In the genomic region with DNA sequence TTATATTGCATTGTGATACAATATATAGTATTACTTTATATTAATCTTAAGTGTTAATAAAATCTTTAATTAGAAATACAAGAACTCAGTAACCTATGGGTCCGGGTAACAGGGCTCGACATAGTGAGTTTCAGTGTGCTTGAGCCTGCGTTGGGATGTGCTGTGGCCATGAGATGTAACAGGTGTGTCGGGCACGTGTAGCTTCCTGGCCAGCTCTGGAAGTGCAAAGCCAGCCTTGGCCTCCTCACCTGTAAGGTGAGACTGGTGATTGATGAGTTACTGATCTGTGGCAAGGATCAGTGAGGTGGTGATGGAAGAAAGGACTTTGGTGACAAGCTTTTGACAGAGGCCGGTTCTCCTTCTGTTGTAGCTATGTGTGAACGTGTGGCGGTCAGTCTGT, we compare ENCODE assay signal across 21 cellular contexts. TPM values are rescaled to one million over a fixed set of nuclear protein-coding genes. Genes with fewer than 3 reads are reported as not detected.
"Had no signal": no experiment of that assay in that cellular context is flagged by ENCODE, and none has a peak within 500 bp of the region (broad histone marks: within the 10 kb centered on the region; RNA-seq: fewer than 3 reads in every experiment).

No MANE protein-coding gene starts in this region.

- H3K27me3 ChIP-seq: adrenal gland, esophagus squamous epithelium, testis, upper lobe of right lung had no signal

- H3K9me3 ChIP-seq: adrenal gland, lower lobe of right lung, testis, upper lobe of right lung had no signal

- DNase-seq: activated CD4-positive, alpha-beta T cell treated with anti-CD3 and anti-CD28 coated beads for 1 hour; activated CD4-positive, alpha-beta T cell treated with anti-CD3 and anti-CD28 coated beads, Interleukin-2, amount 50 U/mL, for 48 hours; activated gamma-delta T cell; dermis blood vessel endothelial cell; effector memory CD4-positive, alpha-beta T cell; esophagus squamous epithelium; lower lobe of right lung; nucleus accumbens; stimulated activated CD4-positive, alpha-beta T cell treated with anti-CD3 and anti-CD28 coated beads, Interleukin-15, amount 100 ng/mL, for 24 hours; stimulated activated CD4-positive, alpha-beta T cell treated with anti-CD3 and anti-CD28 coated beads, Interleukin-2, amount 100 ng/mL, for 48 hours; testis; upper lobe of right lung had no signal

- H3K4me3 ChIP-seq: adrenal gland, esophagus squamous epithelium, lower lobe of right lung, skin epidermis, testis, upper lobe of right lung had no signal

- H3K4me1 ChIP-seq: adrenal gland, esophagus squamous epithelium, lower lobe of right lung, testis, upper lobe of right lung had no signal

- H3K4me3 Mint-ChIP-seq: activated naive CD4-positive, alpha-beta T cell treated with anti-CD3 and anti-CD28 coated beads, Interleukin-2, amount 50 U/mL, for 24 hours; natural killer cell treated with Interleukin-12 subunit alpha and Interleukin-12 subunit beta and Interleukin-15 and Interleukin-18, amount 100 ng/mL, for 72 hours; T-helper 1 cell treated with Interleukin-12 subunit alpha and Interleukin-12 subunit beta and Interleukin-4 antibody, amounts not matched to agents 30 μg/mL and 1 μg/mL, for 36 hours had no signal

- H3K27me3 Mint-ChIP-seq: activated naive CD4-positive, alpha-beta T cell treated with anti-CD3 and anti-CD28 coated beads, Interleukin-2, amount 50 U/mL, for 24 hours; natural killer cell treated with Interleukin-12 subunit alpha and Interleukin-12 subunit beta and Interleukin-15 and Interleukin-18, amount 100 ng/mL, for 72 hours; progenitor cell of endocrine pancreas had no signal

- H3K27ac ChIP-seq: adrenal gland, esophagus squamous epithelium, lower lobe of right lung, skin epidermis, testis, upper lobe of right lung had no signal

- H3K27ac Mint-ChIP-seq: activated naive CD4-positive, alpha-beta T cell treated with anti-CD3 and anti-CD28 coated beads, Interleukin-2, amount 50 U/mL, for 24 hours; natural killer cell treated with Interleukin-12 subunit alpha and Interleukin-12 subunit beta and Interleukin-15 and Interleukin-18, amount 100 ng/mL, for 72 hours; progenitor cell of endocrine pancreas; T-helper 1 cell treated with Interleukin-12 subunit alpha and Interleukin-12 subunit beta and Interleukin-4 antibody, amounts not matched to agents 30 μg/mL and 1 μg/mL, for 36 hours had no signal

- H3K9me3 Mint-ChIP-seq: activated naive CD4-positive, alpha-beta T cell treated with anti-CD3 and anti-CD28 coated beads, Interleukin-2, amount 50 U/mL, for 24 hours; natural killer cell treated with Interleukin-12 subunit alpha and Interleukin-12 subunit beta and Interleukin-15 and Interleukin-18, amount 100 ng/mL, for 72 hours; T-helper 1 cell treated with Interleukin-12 subunit alpha and Interleukin-12 subunit beta and Interleukin-4 antibody, amounts not matched to agents 30 μg/mL and 1 μg/mL, for 36 hours had no signal

- ATAC-seq: left colon; lower lobe of right lung; natural killer cell treated with Interleukin-12 subunit alpha and Interleukin-12 subunit beta and Interleukin-15 and Interleukin-18, amount 100 ng/mL, for 72 hours; upper lobe of right lung had no signal

RNA-seq across cellular contexts. Expression of a gene that starts 19.2 kb away (rescaled TPM):
- total RNA-seq: adrenal gland; bronchial epithelial cell; cerebellum; dermis blood vessel endothelial cell; esophagus squamous epithelium; left colon; lower lobe of right lung; natural killer cell treated with Interleukin-12 subunit alpha and Interleukin-12 subunit beta and Interleukin-15 and Interleukin-18, amount 100 ng/mL, for 72 hours; progenitor cell of endocrine pancreas; testis; upper lobe of right lung had no signal
- polyA plus RNA-seq: adrenal gland had no signal

RNA-seq across cellular contexts. Expression of a gene that starts 28.2 kb away (rescaled TPM):
- total RNA-seq: bronchial epithelial cell, dermis blood vessel endothelial cell, esophagus squamous epithelium, lower lobe of right lung had no signal
